8 cellular contexts compared by ENCODE assay signal in the genomic region with DNA sequence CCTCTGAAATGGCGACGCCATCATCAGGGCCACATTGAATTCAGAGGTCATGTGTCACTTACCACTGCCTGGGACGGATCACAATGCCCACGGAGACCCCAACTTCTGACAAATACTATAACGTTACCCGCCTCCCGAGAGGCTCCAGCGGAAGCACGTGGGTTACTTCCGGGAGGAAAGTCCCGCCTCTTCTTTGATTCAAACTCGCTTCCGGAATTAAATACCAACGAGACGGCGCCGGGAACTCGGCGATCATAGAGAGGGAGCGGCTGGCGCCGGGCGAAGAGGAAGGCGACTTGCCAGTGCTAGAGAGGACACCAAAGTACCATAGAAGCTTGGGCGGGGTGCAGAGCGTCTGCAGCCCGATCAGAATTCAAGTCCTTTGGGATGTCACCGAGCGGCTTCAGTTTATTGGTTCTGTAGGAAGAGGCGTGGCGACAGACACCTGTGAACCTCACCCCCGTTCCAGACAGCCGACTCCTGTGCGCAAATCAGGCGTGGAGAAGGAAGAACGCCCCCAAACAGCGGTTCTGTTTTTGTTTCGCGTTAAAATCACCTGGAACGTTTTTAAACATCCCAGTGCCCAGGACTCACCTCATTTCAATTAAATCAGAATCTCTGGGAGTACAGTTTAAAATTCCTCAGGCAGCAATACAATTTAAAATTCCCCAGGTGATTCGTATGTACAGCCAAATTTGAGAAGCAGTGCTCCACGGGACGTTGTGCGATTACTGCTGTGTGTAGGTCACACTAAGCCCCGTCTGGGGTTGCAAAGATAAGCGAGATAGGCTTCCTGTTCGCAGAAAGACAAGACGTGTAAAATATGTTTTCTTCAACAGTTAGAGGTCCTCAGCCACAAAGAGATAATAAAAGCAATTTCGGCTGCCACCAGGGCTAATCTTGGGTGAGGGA. TPM values are rescaled to one million over a fixed set of nuclear protein-coding genes. Genes with fewer than 3 reads are reported as not detected.
DNase-seq lines count a peak whose midpoint lies in the region; ATAC-seq and TF ChIP-seq lines count a peak whose summit lies in the region.

A gene with protein sequence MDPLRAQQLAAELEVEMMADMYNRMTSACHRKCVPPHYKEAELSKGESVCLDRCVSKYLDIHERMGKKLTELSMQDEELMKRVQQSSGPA (minus strand): TSS at position 159 of the 912 bp plus-strand sequence. CDS start 565 bp downstream, outside the sequence.

- peak; percentile 23; the same call in 1 of the 2 replicates for TF ChIP-seq CTCF in PC-9 (conservative IDR thresholded peaks at IDR 0.05)
- no peak for TF ChIP-seq CTCF in mucosa of descending colon (IDR thresholded peaks at IDR 0.05)

- DNase-seq in DMS153 (lab: John Stamatoyannopoulos, UW) (peak; percentile 99), PC-9 (peak; percentile 98 to 99), epithelial cell of prostate (ENCODE audit: low read depth, low spot score) (peak; percentile 95), mucosa of descending colon (peak; percentile 94 to 98 (median 95))
- peak; percentile 99 for DNase-seq in Jurkat, Clone E6-1 (ENCODE audit: low read depth, low spot score)
- peak; percentile 87 for DNase-seq in activated T-cell treated with anti-CD3 and anti-CD28 coated beads, Interleukin-2, amount 50 U/mL, for 1 hour
- peak; percentile 83 for DNase-seq in stimulated activated CD8-positive, alpha-beta memory T cell treated with anti-CD3 and anti-CD28 coated beads, Interleukin-4, amount 100 ng/mL, for 24 hours (ENCODE audit: low read depth)

- CTCF ChIA-PET in PC-9 (lab: Charles Lee) = interaction anchor here (1.2 kb wide), 1 partner anchor 37 kb away, joined by 5 read pairs; no protein-coding TSS in a partner anchor

- H3K4me1 ChIP-seq in PC-9 (replicated peaks; ENCODE audit: insufficient read depth) (peaks cover 27% of the 10 kb centered on the region), mucosa of descending colon (ENCODE audit: low read depth) (peaks cover 13% of the 10 kb centered on the region)

- peaks cover 4% of the 10 kb centered on the region; the same call in 1 of the 2 replicates for H3K27me3 ChIP-seq in PC-9 (ENCODE audit: insufficient read depth, low read depth)

- ATAC-seq in GM21619 (IDR thresholded peaks at IDR 0.05; ENCODE audit: unreplicated experiment) (peak; percentile 99), mucosa of descending colon (peak; percentile 99)

- H3K79me2 ChIP-seq in PC-9 (ENCODE audit: low read depth) = peaks cover 20% of the 10 kb centered on the region

- TSS peak; percentile 89 for BruUV-seq in PC-9 (replicated peaks; lab: Mats Ljungman, UMichigan)

- no peaks in the 10 kb centered on the region for H3K9me3 ChIP-seq in PC-9 (ENCODE audit: insufficient read depth, low read depth)
- no peaks in the 10 kb centered on the region for H3K9me3 ChIP-seq in mucosa of descending colon

- H3K4me3 ChIP-seq in Jurkat, Clone E6-1 (ENCODE audit: low read length) = peak within 1 kb of the TSS; percentile 99
- H3K4me3 ChIP-seq in PC-9 = peak within 1 kb of the TSS; percentile 83
- peak within 1 kb of the TSS; percentile 57 for H3K4me3 ChIP-seq in mucosa of descending colon

- H3K27ac ChIP-seq in PC-9 (peak within 1 kb of the TSS; percentile 48), epithelial cell of prostate (peak within 1 kb of the TSS; percentile 41)

- H2AFZ ChIP-seq in PC-9 = peak within 1 kb of the TSS; percentile 98

- peaks cover 27% of the 10 kb centered on the region; the same call in 1 of the 2 replicates for H3F3A ChIP-seq in PC-9 (ENCODE audit: insufficient read depth, low read depth)

- POLR2A ChIA-PET in PC-9 (lab: Charles Lee; ENCODE audit: unreplicated experiment) = interaction anchor here (0.5 to 0.8 kb wide), 3 partner anchors 10 to 373 kb away, joined by 3 to 6 read pairs (median 4); no protein-coding TSS in a partner anchor

- H4K20me1 ChIP-seq in PC-9 (ENCODE audit: insufficient read depth) = no peaks in the 10 kb centered on the region

- intact Hi-C loops in PC-9 (cut with micrococcal nuclease; ENCODE audit: unreplicated experiment) (loop anchor here (1.0 to 10.0 kb wide), 5 partner anchors 36 to 274 kb away; a partner anchor contains a TSS), mucosa of descending colon (cut with DNase I, micrococcal nuclease) (no loop called here)

- H3K4me2 ChIP-seq in PC-9 = peak within 1 kb of the TSS; percentile 96

- H3K9me2 ChIP-seq in PC-9 (ENCODE audit: insufficient read depth) = no peaks in the 10 kb centered on the region

- H3K36me3 ChIP-seq in PC-9 (ENCODE audit: low read depth) (peaks cover 4% of the 10 kb centered on the region; the same call in 1 of the 2 replicates), mucosa of descending colon (ENCODE audit: low read depth) (no peaks in the 10 kb centered on the region)

RNA-seq across cellular contexts. Expression of the gene that starts here (rescaled TPM):
- 229 TPM for polyA plus RNA-seq in Jurkat, Clone E6-1 (2012; ENCODE audit: insufficient read depth, insufficient read length)
- total RNA-seq in PC-9 (2021) = 90.2 and 94.7 TPM in 2 replicates
- 10 to 100 TPM; 25.5 to 50.1 (median 49.9) TPM for total RNA-seq in mucosa of descending colon

Comparison
In these comparisons a context has a peak if more than half of its experiments do, and no peak if none do; other contexts are left out.
1. Peak in every context shown above with its lines: DNase-seq, ATAC-seq, H3K4me3 ChIP-seq and H3K27ac ChIP-seq.